ENCODE assay signal across 15 cellular contexts in genomic region chr3:13712682-13713180, GRCh38.
DNase-seq lines count a peak whose midpoint lies in the region; ATAC-seq and TF ChIP-seq lines count a peak whose summit lies in the region.
"Had no signal": no experiment of that assay in that cellular context is flagged by ENCODE, and none has a peak within 500 bp of the region (broad histone marks: within the 10 kb centered on the region; RNA-seq: fewer than 3 reads in every experiment).

No MANE protein-coding gene starts in this region.

- H3K27me3 Mint-ChIP-seq in activated T-cell treated with anti-CD3 and anti-CD28 coated beads, Interleukin-2, amount 50 U/mL, for 24 hours = peaks cover 21% of the 10 kb centered on the region
- H3K27me3 Mint-ChIP-seq in activated B cell treated with CpG ODN at 0.5 μM for 24 hours = peaks cover 7% of the 10 kb centered on the region
- H3K27me3 Mint-ChIP-seq in stimulated activated memory B cell treated with anti-CD40 and anti-IgM and Interleukin-4, amounts not matched to agents 10 μg/mL and 1 μg/mL and 100 μg/mL, for 72 hours = peaks cover 73% of the 10 kb centered on the region

- no peaks in the 10 kb centered on the region for H3K36me3 Mint-ChIP-seq in activated T-cell treated with anti-CD3 and anti-CD28 coated beads, Interleukin-2, amount 50 U/mL, for 24 hours (ENCODE audit: low read depth)
- no peaks in the 10 kb centered on the region for H3K36me3 Mint-ChIP-seq in activated B cell treated with CpG ODN at 0.5 μM for 24 hours (ENCODE audit: low read depth)
- no peaks in the 10 kb centered on the region for H3K36me3 Mint-ChIP-seq in stimulated activated effector memory CD8-positive, alpha-beta T cell treated with anti-CD3 and anti-CD28 coated beads, Interleukin-12 subunit alpha, Interleukin-12 subunit beta, amount 100 ng/mL, for 72 hours
- no peaks in the 10 kb centered on the region for H3K36me3 Mint-ChIP-seq in stimulated activated memory B cell treated with anti-CD40 and anti-IgM and Interleukin-4, amounts not matched to agents 10 μg/mL and 1 μg/mL and 100 μg/mL, for 72 hours

- peak; percentile 6 for DNase-seq in activated T-cell treated with anti-CD3 and anti-CD28 coated beads, Interleukin-2, amount 50 U/mL, for 24 hours
- DNase-seq in activated T-cell treated with anti-CD3 and anti-CD28 coated beads for 4 hours (no peak), activated B cell treated with CpG ODN at 0.5 μM for 24 hours (peak; percentile 4), left lobe of liver (ENCODE audit: low spot score) (peak; percentile 28), GM19238 (ENCODE audit: insufficient read length, low spot score) (no peak)
- peak; percentile 0 to 30 for DNase-seq in stimulated activated effector memory CD8-positive, alpha-beta T cell treated with anti-CD3 and anti-CD28 coated beads, Interleukin-12 subunit alpha, Interleukin-12 subunit beta, amount 100 ng/mL, for 72 hours (ENCODE audit: low spot score in 2 of 2)
- DNase-seq in activated CD4-positive, alpha-beta T cell treated with anti-CD3 and anti-CD28 coated beads for 48 hours = no peak
- DNase-seq: Caco-2, HCEC 1CT, MV-4-11, NCI-H1436, NCI-H2029 treated with DMSO at 0.1 percent for 48 hours, NCI-H510A treated with DMSO at 0.1 percent for 48 hours had no signal

- intact Hi-C loops in activated B cell treated with CpG ODN at 0.5 μM for 24 hours (cut with micrococcal nuclease) = no loop called here

- H3K4me1 Mint-ChIP-seq in activated T-cell treated with anti-CD3 and anti-CD28 coated beads, Interleukin-2, amount 50 U/mL, for 24 hours (ENCODE audit: low read depth) = no peaks in the 10 kb centered on the region
- H3K4me1 Mint-ChIP-seq in activated B cell treated with CpG ODN at 0.5 μM for 24 hours = no peaks in the 10 kb centered on the region
- H3K4me1 Mint-ChIP-seq in stimulated activated effector memory CD8-positive, alpha-beta T cell treated with anti-CD3 and anti-CD28 coated beads, Interleukin-12 subunit alpha, Interleukin-12 subunit beta, amount 100 ng/mL, for 72 hours = no peaks in the 10 kb centered on the region
- H3K4me1 Mint-ChIP-seq in stimulated activated memory B cell treated with anti-CD40 and anti-IgM and Interleukin-4, amounts not matched to agents 10 μg/mL and 1 μg/mL and 100 μg/mL, for 72 hours = no peaks in the 10 kb centered on the region

- no peak for TF ChIP-seq CTCF in activated B cell treated with CpG ODN at 0.5 μM for 24 hours (IDR thresholded peaks at IDR 0.05)

- H3K27ac Mint-ChIP-seq in activated T-cell treated with anti-CD3 and anti-CD28 coated beads, Interleukin-2, amount 50 U/mL, for 24 hours = no peak overlapping the region
- no peak overlapping the region for H3K27ac Mint-ChIP-seq in activated B cell treated with CpG ODN at 0.5 μM for 24 hours
- no peak overlapping the region for H3K27ac Mint-ChIP-seq in stimulated activated effector memory CD8-positive, alpha-beta T cell treated with anti-CD3 and anti-CD28 coated beads, Interleukin-12 subunit alpha, Interleukin-12 subunit beta, amount 100 ng/mL, for 72 hours
- no peak overlapping the region for H3K27ac Mint-ChIP-seq in stimulated activated memory B cell treated with anti-CD40 and anti-IgM and Interleukin-4, amounts not matched to agents 10 μg/mL and 1 μg/mL and 100 μg/mL, for 72 hours

- peaks cover 43% of the 10 kb centered on the region for H3K9me3 Mint-ChIP-seq in activated T-cell treated with anti-CD3 and anti-CD28 coated beads, Interleukin-2, amount 50 U/mL, for 24 hours
- H3K9me3 Mint-ChIP-seq in activated B cell treated with CpG ODN at 0.5 μM for 24 hours = peaks cover 48% of the 10 kb centered on the region
- peaks cover 25% of the 10 kb centered on the region for H3K9me3 Mint-ChIP-seq in stimulated activated effector memory CD8-positive, alpha-beta T cell treated with anti-CD3 and anti-CD28 coated beads, Interleukin-12 subunit alpha, Interleukin-12 subunit beta, amount 100 ng/mL, for 72 hours
- H3K9me3 Mint-ChIP-seq in stimulated activated memory B cell treated with anti-CD40 and anti-IgM and Interleukin-4, amounts not matched to agents 10 μg/mL and 1 μg/mL and 100 μg/mL, for 72 hours = peaks cover 71% of the 10 kb centered on the region

- POLR2A ChIA-PET in activated B cell treated with CpG ODN at 0.5 μM for 24 hours (lab: Charles Lee) = no interaction called here

- ATAC-seq in activated B cell treated with CpG ODN at 0.5 μM for 24 hours (ENCODE audit: low read depth) (no peak), left lobe of liver (no peak)
- no peak for ATAC-seq in stimulated activated effector memory CD8-positive, alpha-beta T cell treated with anti-CD3 and anti-CD28 coated beads, Interleukin-12 subunit alpha, Interleukin-12 subunit beta, amount 100 ng/mL, for 72 hours
- ATAC-seq in stimulated activated memory B cell treated with anti-CD40 and anti-IgM and Interleukin-4, amounts not matched to agents 10 μg/mL and 1 μg/mL and 100 μg/mL, for 72 hours = no peak
- ATAC-seq: GM12878 had no signal

- H3K4me3 Mint-ChIP-seq in activated T-cell treated with anti-CD3 and anti-CD28 coated beads, Interleukin-2, amount 50 U/mL, for 24 hours = no peak overlapping the region
- H3K4me3 Mint-ChIP-seq in activated B cell treated with CpG ODN at 0.5 μM for 24 hours = no peak overlapping the region
- no peak overlapping the region for H3K4me3 Mint-ChIP-seq in stimulated activated effector memory CD8-positive, alpha-beta T cell treated with anti-CD3 and anti-CD28 coated beads, Interleukin-12 subunit alpha, Interleukin-12 subunit beta, amount 100 ng/mL, for 72 hours
- H3K4me3 Mint-ChIP-seq in stimulated activated memory B cell treated with anti-CD40 and anti-IgM and Interleukin-4, amounts not matched to agents 10 μg/mL and 1 μg/mL and 100 μg/mL, for 72 hours = no peak overlapping the region

- CTCF ChIA-PET in activated B cell treated with CpG ODN at 0.5 μM for 24 hours (lab: Charles Lee) = no interaction called here

Comparison
In these comparisons a context has a peak if more than half of its experiments do, and no peak if none do; other contexts are left out.
1. DNase-seq: peak in activated T-cell treated with anti-CD3 and anti-CD28 coated beads, Interleukin-2, amount 50 U/mL, for 24 hours (single experiment), activated B cell treated with CpG ODN at 0.5 μM for 24 hours (single experiment), left lobe of liver (single experiment) and stimulated activated effector memory CD8-positive, alpha-beta T cell treated with anti-CD3 and anti-CD28 coated beads, Interleukin-12 subunit alpha, Interleukin-12 subunit beta, amount 100 ng/mL, for 72 hours (2 of 2); none in activated T-cell treated with anti-CD3 and anti-CD28 coated beads for 4 hours (single experiment), activated CD4-positive, alpha-beta T cell treated with anti-CD3 and anti-CD28 coated beads for 48 hours (single experiment) and GM19238 (single experiment).